Comparison of ENCODE assay signal across 15 cellular contexts in the genomic region with DNA sequence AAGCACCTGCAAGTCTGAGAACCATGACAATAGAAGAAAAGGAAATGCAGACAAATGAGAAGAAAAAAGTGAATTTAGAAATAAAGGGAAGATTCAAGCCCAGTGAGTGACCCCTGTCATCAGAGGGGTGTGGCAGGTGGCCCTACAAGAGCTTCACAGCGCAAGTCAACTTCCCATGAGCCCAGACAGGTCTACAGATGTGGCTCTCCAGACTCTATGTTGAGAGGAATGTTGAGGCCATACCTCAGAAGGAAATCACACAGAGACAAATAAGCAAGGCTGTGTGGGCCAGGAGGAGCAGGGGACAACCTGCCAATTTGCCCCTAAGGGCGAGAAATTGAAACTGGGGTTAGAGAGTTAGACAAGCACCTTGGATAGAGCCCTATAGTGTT.
DNase-seq lines count a peak whose midpoint lies in the region; ATAC-seq lines count a peak whose summit lies in the region.
"Had no signal": no experiment of that assay in that cellular context is flagged by ENCODE, and none has a peak within 500 bp of the region (broad histone marks: within the 10 kb centered on the region; RNA-seq: fewer than 3 reads in every experiment).

No MANE protein-coding gene starts in this region.

- peaks cover 38% of the 10 kb centered on the region for H3K4me1 Mint-ChIP-seq in T-helper 1 cell treated with Interleukin-12 subunit alpha and Interleukin-12 subunit beta and Interleukin-4 antibody, amounts not matched to agents 30 μg/mL and 1 μg/mL, for 36 hours (ENCODE audit: low read depth)
- peaks cover 33% of the 10 kb centered on the region for H3K4me1 Mint-ChIP-seq in activated CD4-positive, alpha-beta memory T cell treated with anti-CD3 and anti-CD28 coated beads for 36 hours (ENCODE audit: low read depth)
- peaks cover 36 to 49% of the 10 kb centered on the region in 2 donors for H3K4me1 Mint-ChIP-seq in natural killer cell treated with Interleukin-12 subunit alpha and Interleukin-12 subunit beta and Interleukin-15 and Interleukin-18, amount 100 ng/mL, for 72 hours (ENCODE audit: low read depth in 2 of 2)

- CTCF ChIA-PET in activated CD4-positive, alpha-beta memory T cell treated with anti-CD3 and anti-CD28 coated beads for 36 hours (lab: Charles Lee): interaction anchor here (0.9 to 2.0 kb wide), 3 partner anchors 52 to 102 kb away, joined by 3 to 7 read pairs (median 5); no protein-coding TSS in a partner anchor

- intact Hi-C loops in activated CD4-positive, alpha-beta memory T cell treated with anti-CD3 and anti-CD28 coated beads for 36 hours (cut with micrococcal nuclease): loop anchor here (1.0 to 5.0 kb wide), 9 partner anchors 16 to 768 kb away; no protein-coding TSS in a partner anchor

- H3K4me3 Mint-ChIP-seq in T-helper 1 cell treated with Interleukin-12 subunit alpha and Interleukin-12 subunit beta and Interleukin-4 antibody, amounts not matched to agents 30 μg/mL and 1 μg/mL, for 36 hours: peak overlapping the region; percentile 63
- no peak overlapping the region for H3K4me3 Mint-ChIP-seq in activated CD4-positive, alpha-beta memory T cell treated with anti-CD3 and anti-CD28 coated beads for 36 hours
- peak overlapping the region; percentile 74 for H3K4me3 Mint-ChIP-seq in natural killer cell treated with Interleukin-12 subunit alpha and Interleukin-12 subunit beta and Interleukin-15 and Interleukin-18, amount 100 ng/mL, for 72 hours
- H3K4me3 Mint-ChIP-seq: CD4-positive, alpha-beta T cell had no signal

- ATAC-seq in HG02588 (IDR thresholded peaks at IDR 0.05; ENCODE audit: unreplicated experiment): peak; percentile 12
- ATAC-seq in natural killer cell treated with Interleukin-12 subunit alpha and Interleukin-12 subunit beta and Interleukin-15 and Interleukin-18, amount 100 ng/mL, for 72 hours: no peak
- ATAC-seq in HG02981 (IDR thresholded peaks at IDR 0.05; ENCODE audit: unreplicated experiment): no peak
- no peak for ATAC-seq in GM21825 (IDR thresholded peaks at IDR 0.05; ENCODE audit: unreplicated experiment)

- peaks cover 11% of the 10 kb centered on the region for H3K9me3 Mint-ChIP-seq in T-helper 1 cell treated with Interleukin-12 subunit alpha and Interleukin-12 subunit beta and Interleukin-4 antibody, amounts not matched to agents 30 μg/mL and 1 μg/mL, for 36 hours
- H3K9me3 Mint-ChIP-seq in activated CD4-positive, alpha-beta memory T cell treated with anti-CD3 and anti-CD28 coated beads for 36 hours: no peaks in the 10 kb centered on the region
- H3K9me3 Mint-ChIP-seq in natural killer cell treated with Interleukin-12 subunit alpha and Interleukin-12 subunit beta and Interleukin-15 and Interleukin-18, amount 100 ng/mL, for 72 hours: no peaks in the 10 kb centered on the region
- H3K9me3 Mint-ChIP-seq: CD4-positive, alpha-beta T cell had no signal

- peak overlapping the region; percentile 79 for H3K27ac Mint-ChIP-seq in T-helper 1 cell treated with Interleukin-12 subunit alpha and Interleukin-12 subunit beta and Interleukin-4 antibody, amounts not matched to agents 30 μg/mL and 1 μg/mL, for 36 hours
- H3K27ac Mint-ChIP-seq in activated CD4-positive, alpha-beta memory T cell treated with anti-CD3 and anti-CD28 coated beads for 36 hours: peak overlapping the region; percentile 66
- peak overlapping the region; percentile 84 to 88 for H3K27ac Mint-ChIP-seq in natural killer cell treated with Interleukin-12 subunit alpha and Interleukin-12 subunit beta and Interleukin-15 and Interleukin-18, amount 100 ng/mL, for 72 hours
- H3K27ac Mint-ChIP-seq: CD4-positive, alpha-beta T cell had no signal

- no peaks in the 10 kb centered on the region for H3K27me3 Mint-ChIP-seq in T-helper 1 cell treated with Interleukin-12 subunit alpha and Interleukin-12 subunit beta and Interleukin-4 antibody, amounts not matched to agents 30 μg/mL and 1 μg/mL, for 36 hours (ENCODE audit: low read depth)
- H3K27me3 Mint-ChIP-seq in activated CD4-positive, alpha-beta memory T cell treated with anti-CD3 and anti-CD28 coated beads for 36 hours: peaks cover 11% of the 10 kb centered on the region
- H3K27me3 Mint-ChIP-seq in natural killer cell treated with Interleukin-12 subunit alpha and Interleukin-12 subunit beta and Interleukin-15 and Interleukin-18, amount 100 ng/mL, for 72 hours: peaks cover 0 to 2% of the 10 kb centered on the region in 2 donors
- H3K27me3 Mint-ChIP-seq: CD4-positive, alpha-beta T cell had no signal

- no peak for DNase-seq in T-helper 1 cell
- DNase-seq in activated CD4-positive, alpha-beta memory T cell treated with anti-CD3 and anti-CD28 coated beads for 36 hours: no peak
- no peak for DNase-seq in natural killer cell treated with Interleukin-12 subunit alpha and Interleukin-12 subunit beta and Interleukin-15 and Interleukin-18, amount 100 ng/mL, for 72 hours (ENCODE audit: low spot score)
- no peak for DNase-seq in central memory CD4-positive, alpha-beta T cell
- DNase-seq: brain microvascular endothelial cell; CD4-positive, alpha-beta T cell; HCEC 1CT; MG63; NCI-H2029 treated with DMSO at 0.1 percent for 48 hours; T-helper 9 cell; transverse colon had no signal

- POLR2A ChIA-PET in activated CD4-positive, alpha-beta memory T cell treated with anti-CD3 and anti-CD28 coated beads for 36 hours (lab: Charles Lee): interaction anchor here (1.0 to 1.5 kb wide), 5 partner anchors 16 to 907 kb away, joined by 3 to 8 read pairs (median 4); a partner anchor contains a TSS

- peaks cover 10% of the 10 kb centered on the region for H3K36me3 Mint-ChIP-seq in T-helper 1 cell treated with Interleukin-12 subunit alpha and Interleukin-12 subunit beta and Interleukin-4 antibody, amounts not matched to agents 30 μg/mL and 1 μg/mL, for 36 hours (ENCODE audit: low read depth)
- H3K36me3 Mint-ChIP-seq in activated CD4-positive, alpha-beta memory T cell treated with anti-CD3 and anti-CD28 coated beads for 36 hours: no peaks in the 10 kb centered on the region
- peaks cover 6% of the 10 kb centered on the region for H3K36me3 Mint-ChIP-seq in natural killer cell treated with Interleukin-12 subunit alpha and Interleukin-12 subunit beta and Interleukin-15 and Interleukin-18, amount 100 ng/mL, for 72 hours
